ENCODE assay signal across 17 cellular contexts in the genomic region with DNA sequence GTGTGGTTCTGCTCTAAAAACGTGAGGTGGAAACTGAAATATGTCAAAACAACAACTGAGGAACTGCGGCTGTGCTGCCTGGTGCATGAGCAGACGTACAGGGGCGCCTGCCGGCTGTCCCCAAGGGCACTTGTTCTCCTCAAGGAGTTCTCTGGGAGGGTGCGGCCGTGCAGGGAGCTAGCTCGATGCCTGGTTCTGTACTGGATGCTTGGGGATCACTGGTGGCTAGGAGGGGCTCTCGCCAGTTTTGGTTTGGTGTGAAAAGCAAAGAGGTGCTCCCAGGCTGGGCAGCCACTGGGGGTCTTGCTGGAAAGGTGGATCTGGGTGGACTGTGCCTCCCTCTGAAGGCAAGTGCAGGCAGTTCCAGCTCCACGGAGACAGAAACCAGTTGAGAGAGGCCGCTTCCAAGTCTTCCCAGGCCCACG. TPM values are rescaled to one million over a fixed set of nuclear protein-coding genes. Genes with fewer than 3 reads are reported as not detected.
A peak's percentile ranks its signal among the peaks of the same experiment; 100 is the strongest.
DNase-seq lines count a peak whose midpoint lies in the region; ATAC-seq, FAIRE-seq and TF ChIP-seq lines count a peak whose summit lies in the region.
"Had no signal": no experiment of that assay in that cellular context is flagged by ENCODE, and none has a peak within 500 bp of the region (broad histone marks: within the 10 kb centered on the region; RNA-seq: fewer than 3 reads in every experiment).

No MANE protein-coding gene starts in this region.

- no peak overlapping the region for H3K4me3 Mint-ChIP-seq in osteocyte (ENCODE audit: unreplicated experiment)
- H3K4me3 Mint-ChIP-seq: CD4-positive, alpha-beta T cell had no signal

- H3K9me3 Mint-ChIP-seq in osteocyte (ENCODE audit: unreplicated experiment): no peaks in the 10 kb centered on the region
- H3K9me3 Mint-ChIP-seq: CD4-positive, alpha-beta T cell had no signal

- H3K36me3 ChIP-seq in Loucy (ENCODE audit: insufficient read depth, low read length) (peaks cover 34% of the 10 kb centered on the region; the same call in 1 of the 2 replicates), kidney (ENCODE audit: control insufficient read depth in 1 of 2, insufficient read depth in 2 of 2, low read length in 2 of 2) (peaks cover 28 to 44% of the 10 kb centered on the region in 2 donors), right atrium auricular region (peaks cover 36% of the 10 kb centered on the region)

- H4K20me1 ChIP-seq in Loucy (ENCODE audit: insufficient read depth, low read length, poor library complexity, severe bottlenecking): no peaks in the 10 kb centered on the region

- no peak overlapping the region for H3K27ac ChIP-seq in kidney (ENCODE audit: low read depth in 2 of 2, low read length in 2 of 2)
- H3K27ac ChIP-seq in right atrium auricular region: no peak overlapping the region

- TF ChIP-seq CTCF in GM12865 (IDR thresholded peaks at IDR 0.05; ENCODE audit: insufficient read depth, low read depth, low read length, missing control alignments) (no peak), Loucy (conservative IDR thresholded peaks at IDR 0.05; ENCODE audit: low read length) (no peak), kidney (IDR thresholded peaks at IDR 0.05; ENCODE audit: borderline replicate concordance, extremely low read depth, insufficient read depth) (no peak), osteocyte (IDR thresholded peaks at IDR 0.05) (no peak), right atrium auricular region (IDR thresholded peaks at IDR 0.05) (no peak), D721Med (IDR thresholded peaks at IDR 0.05; ENCODE audit: insufficient read depth, missing control alignments) (no peak)

- H3K79me2 ChIP-seq in Loucy (ENCODE audit: insufficient read depth, low read length): no peaks in the 10 kb centered on the region

- DNase-seq in GM12865 (ENCODE audit: low read depth) (peak; percentile 67), kidney (peak; percentile 69), osteocyte (ENCODE audit: extremely low spot score, unreplicated experiment) (peak; percentile 72), germinal center (ENCODE audit: low spot score) (no peak), right atrium auricular region (ENCODE audit: low spot score) (no peak), D721Med (ENCODE audit: insufficient read length, low spot score) (no peak)
- DNase-seq: CD4-positive, alpha-beta T cell; DMS53; NCI-H1436; NCI-H2029 treated with DMSO at 0.1 percent for 48 hours; NCI-H2227 treated with DMSO at 0.1 percent for 48 hours; NCI-H524 treated with DMSO at 0.1 percent for 48 hours; SHP77 had no signal

- H3K4me1 Mint-ChIP-seq in osteocyte (ENCODE audit: unreplicated experiment): peaks cover 7% of the 10 kb centered on the region

- H3K4me1 ChIP-seq in Loucy (ENCODE audit: insufficient read depth, low read length, poor library complexity, severe bottlenecking) (peaks cover 11% of the 10 kb centered on the region), kidney (ENCODE audit: control insufficient read depth in 1 of 2, insufficient read depth in 1 of 2, low read depth in 1 of 2, low read length in 2 of 2) (peaks cover 3 to 5% of the 10 kb centered on the region in 2 donors), right atrium auricular region (peaks cover 4 to 41% of the 10 kb centered on the region in 2 donors)

- no peak overlapping the region for H3K27ac Mint-ChIP-seq in osteocyte (ENCODE audit: unreplicated experiment)
- H3K27ac Mint-ChIP-seq: CD4-positive, alpha-beta T cell had no signal

- H3K36me3 Mint-ChIP-seq in osteocyte (ENCODE audit: unreplicated experiment): peaks cover 31% of the 10 kb centered on the region

- intact Hi-C loops in kidney (cut with DNase I): loop anchor here (10.0 kb wide), 1 partner anchor 61 kb away; no protein-coding TSS in a partner anchor

- no peak overlapping the region for H3K4me3 ChIP-seq in GM12865 (ENCODE audit: low read depth, low read length)
- no peak overlapping the region for H3K4me3 ChIP-seq in Loucy (ENCODE audit: low read length, poor library complexity, severe bottlenecking)
- no peak overlapping the region for H3K4me3 ChIP-seq in kidney (ENCODE audit: low read length in 2 of 2)
- no peak overlapping the region for H3K4me3 ChIP-seq in right atrium auricular region

- no peak for ATAC-seq in HG03432 (IDR thresholded peaks at IDR 0.05; ENCODE audit: unreplicated experiment)

- no peaks in the 10 kb centered on the region for H3F3A ChIP-seq in Loucy (ENCODE audit: low read depth)

- FAIRE-seq in kidney (lab: Jason Lieb, UNC): no peak
- no peak for FAIRE-seq in D721Med (lab: Jason Lieb, UNC)
- FAIRE-seq: RCC 7860 had no signal

- H2AFZ ChIP-seq in Loucy (ENCODE audit: low read length): no peak overlapping the region

- no peaks in the 10 kb centered on the region for H3K27me3 Mint-ChIP-seq in osteocyte (ENCODE audit: unreplicated experiment)
- H3K27me3 Mint-ChIP-seq: CD4-positive, alpha-beta T cell had no signal

- H3K9me3 ChIP-seq in Loucy (ENCODE audit: insufficient read depth, low read depth, low read length): no peaks in the 10 kb centered on the region
- no peaks in the 10 kb centered on the region for H3K9me3 ChIP-seq in kidney (ENCODE audit: control insufficient read depth in 1 of 2, low read length in 2 of 2)
- H3K9me3 ChIP-seq in right atrium auricular region: no peaks in the 10 kb centered on the region
- H3K9me3 ChIP-seq: SK-N-SH had no signal

- no peaks in the 10 kb centered on the region for H3K9me2 ChIP-seq in Loucy (replicated peaks; ENCODE audit: low read depth, low read length)
- H3K9me2 ChIP-seq: SK-N-SH had no signal

- H3K27me3 ChIP-seq in Loucy (ENCODE audit: insufficient read depth, low read length, poor library complexity, severe bottlenecking): no peaks in the 10 kb centered on the region
- H3K27me3 ChIP-seq in right atrium auricular region: no peaks in the 10 kb centered on the region

- no peak overlapping the region for H3K4me2 ChIP-seq in Loucy (ENCODE audit: low read depth, low read length, poor library complexity, severe bottlenecking)
- H3K4me2 ChIP-seq: SK-N-SH had no signal

- H3K9ac ChIP-seq in Loucy (ENCODE audit: low read depth, low read length, poor library complexity, severe bottlenecking) (peak overlapping the region; percentile 25), kidney (ENCODE audit: low read length in 2 of 2) (no peak overlapping the region)
- H3K9ac ChIP-seq: SK-N-SH had no signal

RNA-seq across cellular contexts. Expression of a gene that starts 41.9 kb away (rescaled TPM):
- total RNA-seq in kidney: 52.1 TPM
- 9.4 TPM for polyA plus RNA-seq in kidney (ENCODE audit: insufficient read depth, low read depth, low replicate concordance)
- total RNA-seq in osteocyte: not detected in 2 replicates
- total RNA-seq in right atrium auricular region: 10 to 100 TPM in 1 of 2 donors, 1 to 10 TPM in 1; 5.5 to 12.2 TPM

Comparison
In these comparisons a context has a peak if more than half of its experiments do, and no peak if none do; other contexts are left out.
1. DNase-seq: peak in GM12865 (single experiment), kidney (single experiment) and osteocyte (single experiment); none in germinal center (single experiment), right atrium auricular region (single experiment) and D721Med (single experiment).